8 cellular contexts compared by ENCODE assay signal in the genomic region with DNA sequence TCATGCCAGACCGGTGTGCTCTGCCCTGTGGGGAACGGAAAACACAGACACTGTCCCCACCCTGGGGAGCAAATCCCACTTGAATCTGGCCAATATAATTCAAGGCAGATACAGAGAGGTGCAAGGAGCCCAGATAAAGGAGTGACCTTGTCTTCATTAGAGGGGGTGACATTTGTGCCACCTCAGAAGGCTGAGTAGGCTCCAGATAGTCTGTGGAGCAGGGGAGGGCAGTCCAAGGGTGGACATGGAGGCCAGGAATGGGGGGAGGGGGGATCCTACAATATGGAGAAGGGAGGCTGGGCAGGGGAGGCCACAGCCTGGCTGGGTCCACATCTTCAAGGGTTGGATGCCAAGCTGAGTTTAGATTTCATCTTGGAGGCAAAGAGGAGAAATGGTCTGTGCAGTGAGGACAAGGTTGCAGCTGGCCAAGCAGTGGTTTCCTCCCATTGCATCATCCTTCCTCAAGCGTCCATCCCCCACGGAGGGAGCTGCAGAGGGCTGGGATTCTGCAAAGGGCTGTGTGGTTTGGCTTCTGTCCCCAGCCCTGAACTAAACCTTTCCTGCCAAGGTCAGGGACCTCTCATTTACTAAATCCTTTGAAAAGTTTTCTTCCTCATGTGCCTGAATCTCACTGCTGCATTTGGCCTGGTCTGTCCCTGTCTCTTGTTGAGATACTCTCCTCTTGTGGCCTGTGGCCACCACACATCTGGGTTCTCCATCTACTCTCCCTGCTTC.
A peak's percentile ranks its signal among the peaks of the same experiment; 100 is the strongest.
DNase-seq lines count a peak whose midpoint lies in the region; ATAC-seq and TF ChIP-seq lines count a peak whose summit lies in the region.

No MANE protein-coding gene starts in this region.

- H3K9ac ChIP-seq in skeletal muscle tissue (ENCODE audit: low read depth in 1 of 3, low read length in 3 of 3) = no peak overlapping the region

- H3K36me3 ChIP-seq in RWPE2 (ENCODE audit: low read depth) (no peaks in the 10 kb centered on the region), skeletal muscle tissue (ENCODE audit: control insufficient read depth in 3 of 3, insufficient read depth in 3 of 3, low read length in 3 of 3) (no peaks in the 10 kb centered on the region)

- peak overlapping the region; percentile 20 for H3K27ac ChIP-seq in RWPE2 (ENCODE audit: poor library complexity, severe bottlenecking)
- H3K27ac ChIP-seq in skeletal muscle tissue (ENCODE audit: low read depth, low read length) = peak overlapping the region; percentile 80

- H3K4me1 ChIP-seq in RWPE2 (ENCODE audit: insufficient read depth, poor library complexity, severe bottlenecking) (peaks cover 29% of the 10 kb centered on the region), skeletal muscle tissue (ENCODE audit: control insufficient read depth in 3 of 3, insufficient read depth in 3 of 3, low read length in 3 of 3) (peaks cover 22 to 44% (median 31%) of the 10 kb centered on the region in 3 donors)

- H3K9me3 ChIP-seq in RWPE2 (ENCODE audit: severe bottlenecking) (no peaks in the 10 kb centered on the region), skeletal muscle tissue (ENCODE audit: control insufficient read depth in 3 of 3, low read length in 3 of 3) (peaks cover 0 to 3% (median 0%) of the 10 kb centered on the region in 3 donors)

- no peak overlapping the region for H3K4me3 ChIP-seq in RWPE2 (ENCODE audit: severe bottlenecking)
- H3K4me3 ChIP-seq in skeletal muscle tissue (ENCODE audit: low read length in 3 of 3) = peak overlapping the region in 1 of 3 donors; percentile 13

- TF ChIP-seq CTCF in RWPE2 (IDR thresholded peaks at IDR 0.05; ENCODE audit: poor library complexity, severe bottlenecking) = no peak

- H3K27me3 ChIP-seq in RWPE2 (ENCODE audit: insufficient read depth, poor library complexity, severe bottlenecking) (no peaks in the 10 kb centered on the region), skeletal muscle tissue (ENCODE audit: control insufficient read depth in 3 of 3, insufficient read depth in 3 of 3, low read length in 3 of 3) (no peaks in the 10 kb centered on the region)

- peak; percentile 67 for ATAC-seq in RWPE2 (ENCODE audit: low read depth)
- ATAC-seq in GM19023 (IDR thresholded peaks at IDR 0.05; ENCODE audit: unreplicated experiment) = no peak
- no peak for ATAC-seq in GM21619 (IDR thresholded peaks at IDR 0.05; ENCODE audit: unreplicated experiment)

- DNase-seq in H4 (ENCODE audit: low spot score) (peak; percentile 91), RWPE2 (ENCODE audit: low spot score) (no peak), globus pallidus (ENCODE audit: low spot score) (peak; percentile 42), NCI-H524 (lab: John Stamatoyannopoulos, UW) (no peak), NCI-H1105 (lab: John Stamatoyannopoulos, UW) (no peak)

Comparison
In these comparisons a context has a peak if more than half of its experiments do, and no peak if none do; other contexts are left out.
1. DNase-seq: peak in H4 (single experiment) and globus pallidus (single experiment); none in RWPE2 (single experiment), NCI-H524 (0 of 2) and NCI-H1105 (single experiment).